In genomic region chr6:136012198-136012884, GRCh38 we compare ENCODE assay signal across 1 cellular context.
TF ChIP-seq lines count a peak whose summit lies in the region.

No MANE protein-coding gene starts in this region.

TF ChIP-seq in SK-N-SH, 30 proteins besides CTCF, POLR2A, EP300 and RAD21 (continued from another document):
- TF ChIP-seq FOXJ3 (CRISPR knock-in tag; IDR thresholded peaks at IDR 0.05), result no peak
- no peak for TF ChIP-seq POLR2AphosphoS5 (IDR thresholded peaks at IDR 0.05; ENCODE audit: low read depth, low read length)
- no peak for TF ChIP-seq MEF2A (IDR thresholded peaks at IDR 0.05; ENCODE audit: borderline replicate concordance, low read depth)
- peak; percentile 55 for TF ChIP-seq TCF12 (IDR thresholded peaks at IDR 0.05)
TF ChIP-seq in SK-N-SH: peak in this region for 5.
